8 cellular contexts compared by ENCODE assay signal in the genomic region with DNA sequence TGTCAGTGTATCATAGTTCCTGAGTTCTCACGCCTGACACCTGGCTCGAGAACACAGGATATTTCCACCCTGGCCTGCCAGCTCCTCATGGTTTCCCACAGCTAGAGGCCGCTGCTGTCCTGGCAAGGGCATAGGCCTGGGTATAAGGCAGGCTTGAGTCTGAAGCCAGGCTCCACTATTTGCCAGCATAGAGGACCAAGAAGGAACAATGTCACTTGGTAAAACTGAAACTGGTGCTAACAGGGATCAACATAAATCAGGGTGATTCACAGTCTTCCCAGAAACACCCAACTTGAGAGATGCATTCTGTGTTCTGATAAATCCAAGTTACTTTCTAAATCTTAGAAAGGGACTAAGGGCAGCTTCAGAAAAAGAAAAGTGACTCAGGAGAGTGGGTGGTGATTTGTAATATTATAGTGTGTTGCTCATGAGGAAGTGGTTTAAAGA. TPM values are rescaled to one million over a fixed set of nuclear protein-coding genes. Genes with fewer than 3 reads are reported as not detected.
A peak's percentile ranks its signal among the peaks of the same experiment; 100 is the strongest.
DNase-seq lines count a peak whose midpoint lies in the region; ATAC-seq and TF ChIP-seq lines count a peak whose summit lies in the region.

No MANE protein-coding gene starts in this region.

- ATAC-seq in GM18868 (IDR thresholded peaks at IDR 0.05; ENCODE audit: unreplicated experiment) (peak; percentile 69), left ventricle myocardium superior (peak; percentile 89), HG02840 (IDR thresholded peaks at IDR 0.05; ENCODE audit: low FRiP score, unreplicated experiment) (no peak)

- H3K27ac ChIP-seq in SJSA1 (no peak overlapping the region), rectal smooth muscle tissue (ENCODE audit: low read depth, low read length) (peak overlapping the region; percentile 59)

- H3K27me3 ChIP-seq in SJSA1 (replicated peaks) (no peaks in the 10 kb centered on the region), rectal smooth muscle tissue (ENCODE audit: control insufficient read depth, insufficient read depth, low read length) (no peaks in the 10 kb centered on the region)

- intact Hi-C loops in left ventricle myocardium superior (cut with micrococcal nuclease), result no loop called here

- H3K9me3 ChIP-seq in SJSA1 (replicated peaks), result no peaks in the 10 kb centered on the region

- H3K4me1 ChIP-seq in SJSA1 (replicated peaks) (peaks cover 21% of the 10 kb centered on the region), rectal smooth muscle tissue (ENCODE audit: control insufficient read depth, insufficient read depth, low read length) (peaks cover 11% of the 10 kb centered on the region)

- H3K36me3 ChIP-seq in SJSA1 (no peaks in the 10 kb centered on the region), rectal smooth muscle tissue (ENCODE audit: control insufficient read depth, insufficient read depth, low read length) (no peaks in the 10 kb centered on the region)

- no peak overlapping the region for H3K9ac ChIP-seq in rectal smooth muscle tissue (ENCODE audit: low read length)

- TF ChIP-seq CTCF in AG09319 (IDR thresholded peaks at IDR 0.05; ENCODE audit: low read depth, low read length) (peak; percentile 96), LNCaP clone FGC (IDR thresholded peaks at IDR 0.05; ENCODE audit: control insufficient read depth, extremely low read depth, insufficient read depth) (peak; percentile 82)

- DNase-seq in AG09319 (ENCODE audit: extremely low read depth, low read depth) (peak; percentile 55), LNCaP clone FGC (ENCODE audit: low read depth) (peak; percentile 32), SJSA1 (ENCODE audit: low read depth in 1 of 2, low spot score in 2 of 2) (peak; percentile 62 to 80), amygdala (lab: John Stamatoyannopoulos, UW) (peak in 52 of 56 donors; percentile 11 to 89 (median 66)), left ventricle myocardium superior (peak; percentile 87)

- H3K4me3 ChIP-seq in LNCaP clone FGC (ENCODE audit: low read depth, low read length) (no peak overlapping the region), SJSA1 (no peak overlapping the region), rectal smooth muscle tissue (ENCODE audit: low read length) (no peak overlapping the region)

RNA-seq across cellular contexts. Expression of gene S100A2, which starts 6.9 kb away (rescaled TPM):
- total RNA-seq in SJSA1 (2014; rRNA removed; shearing (Covaris generic)), result 5.3 and 15.8 TPM in 2 replicates
- 1.9 TPM for total RNA-seq in left ventricle myocardium superior

RNA-seq across cellular contexts. Expression of gene S100A3, which starts 23.5 kb away (rescaled TPM):
- 0.31 and 2.9 TPM in 2 replicates for total RNA-seq in SJSA1 (2014; rRNA removed; shearing (Covaris generic))
- 0.79 TPM for total RNA-seq in left ventricle myocardium superior

RNA-seq across cellular contexts. Expression of gene S100A4, which starts 27.0 kb away (rescaled TPM):
- total RNA-seq in SJSA1 (2014; rRNA removed; shearing (Covaris generic)), result 5.0 and 9.5 TPM in 2 replicates
- 114 TPM for total RNA-seq in left ventricle myocardium superior

RNA-seq across cellular contexts. Expression of gene S100A5, which starts 31.9 kb away (rescaled TPM):
- total RNA-seq in SJSA1 (2014; rRNA removed; shearing (Covaris generic)), result not detected in 2 replicates
- total RNA-seq in left ventricle myocardium superior, result not detected

RNA-seq across cellular contexts. Expression of gene S100A6, which starts 36.8 kb away (rescaled TPM):
- 609 and 771 TPM in 2 replicates for total RNA-seq in SJSA1 (2014; rRNA removed; shearing (Covaris generic))
- total RNA-seq in left ventricle myocardium superior, result 201 TPM

Comparison
In these comparisons a context has a peak if more than half of its experiments do, and no peak if none do; other contexts are left out.
1. DNase-seq: peak in every context shown above with its lines; median percentile 87 in left ventricle myocardium superior; 71 in SJSA1; 66 in amygdala; 55 in AG09319; 32 in LNCaP clone FGC.
2. RNA of gene S100A4, which starts 27.0 kb away (total RNA-seq): 114 TPM in left ventricle myocardium superior (single experiment); 5.0 to 9.5 TPM in SJSA1; every median in the first group is over 10 times any median in the second.